In the genomic region with DNA sequence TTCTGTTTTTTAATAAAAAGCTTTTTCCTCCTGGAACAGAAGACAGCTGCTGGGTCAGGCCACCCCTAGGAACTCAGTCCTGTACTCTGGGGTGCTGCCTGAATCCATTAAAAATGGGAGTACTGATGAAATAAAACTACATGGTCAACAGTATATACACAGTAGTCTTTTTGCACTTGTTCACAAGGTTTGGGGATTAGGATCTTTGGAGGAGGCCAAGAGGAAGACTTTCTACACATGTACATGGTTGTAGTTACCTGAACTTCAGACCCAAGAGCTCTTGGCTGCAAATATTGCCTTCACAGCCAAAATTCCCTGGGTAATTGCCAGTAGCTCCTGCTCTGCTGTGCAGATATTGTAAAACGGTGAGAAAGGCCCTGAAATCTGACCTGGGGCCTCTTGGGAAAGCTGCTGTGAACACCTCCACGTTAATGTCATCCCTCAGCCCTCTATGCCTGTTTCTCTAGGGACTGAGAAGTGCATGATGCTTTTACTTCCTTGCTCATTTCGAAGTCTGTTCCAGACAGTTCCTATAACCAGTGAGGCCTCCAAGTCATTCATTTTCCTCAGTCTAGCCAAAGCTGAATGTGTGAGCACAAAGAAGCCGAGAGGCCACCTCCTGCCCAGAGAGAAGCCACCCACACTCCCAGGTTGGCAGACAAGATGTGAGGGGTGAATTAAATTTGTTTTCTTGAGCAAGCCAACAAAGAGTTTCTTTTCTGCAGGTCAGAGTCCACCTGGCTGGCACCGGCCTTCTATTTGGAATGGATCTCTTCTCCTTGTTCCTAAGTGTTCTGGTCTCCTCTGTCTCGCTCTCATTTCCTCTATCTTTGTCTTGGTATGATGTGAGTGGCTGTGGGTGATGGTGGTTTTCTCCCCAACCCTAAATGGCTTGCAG, we compare ENCODE assay signal across 1 cellular context.
TF ChIP-seq lines count a peak whose summit lies in the region.

No MANE protein-coding gene starts in this region.

TF ChIP-seq in HepG2, 621 proteins besides CTCF, POLR2A, EP300 and RAD21 (continued from another document and continues in another):
- no peak for TF ChIP-seq ARNT2 (CRISPR knock-in tag; IDR thresholded peaks at IDR 0.05; ENCODE audit: low read depth)
- TF ChIP-seq, protein P1, sequence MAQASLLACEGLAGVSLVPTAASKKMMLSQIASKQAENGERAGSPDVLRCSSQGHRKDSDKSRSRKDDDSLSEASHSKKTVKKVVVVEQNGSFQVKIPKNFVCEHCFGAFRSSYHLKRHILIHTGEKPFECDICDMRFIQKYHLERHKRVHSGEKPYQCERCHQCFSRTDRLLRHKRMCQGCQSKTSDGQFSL (CRISPR knock-in tag; IDR thresholded peaks at IDR 0.05) = no peak
- TF ChIP-seq TSC22D2 (CRISPR knock-in tag; IDR thresholded peaks at IDR 0.05; ENCODE audit: borderline replicate concordance) = 0 out of 2 replicates have a peak, but pooled peaks have one; percentile 34
- no peak for TF ChIP-seq PPARG (CRISPR knock-in tag; conservative IDR thresholded peaks at IDR 0.05)
- TF ChIP-seq ZNF33B (CRISPR knock-in tag; IDR thresholded peaks at IDR 0.05) = no peak
- TF ChIP-seq ZNF713 (CRISPR knock-in tag; IDR thresholded peaks at IDR 0.05) = 0 out of 2 replicates have a peak, but pooled peaks have one; percentile 54
- no peak for TF ChIP-seq KLF12 (CRISPR knock-in tag; IDR thresholded peaks at IDR 0.05; ENCODE audit: borderline replicate concordance)
- TF ChIP-seq ZNF703 (CRISPR knock-in tag; IDR thresholded peaks at IDR 0.05; ENCODE audit: borderline replicate concordance) = no peak
- TF ChIP-seq PAF1 (CRISPR knock-in tag; IDR thresholded peaks at IDR 0.05) = no peak
- TF ChIP-seq PITX1 (CRISPR knock-in tag; IDR thresholded peaks at IDR 0.05) = peak; percentile 32; the same call in 1 of the 2 replicates
- no peak for TF ChIP-seq CBX1 (IDR thresholded peaks at IDR 0.05; ENCODE audit: low read depth)
- TF ChIP-seq FOXM1 (CRISPR knock-in tag; IDR thresholded peaks at IDR 0.05) = no peak
- TF ChIP-seq, protein P2, sequence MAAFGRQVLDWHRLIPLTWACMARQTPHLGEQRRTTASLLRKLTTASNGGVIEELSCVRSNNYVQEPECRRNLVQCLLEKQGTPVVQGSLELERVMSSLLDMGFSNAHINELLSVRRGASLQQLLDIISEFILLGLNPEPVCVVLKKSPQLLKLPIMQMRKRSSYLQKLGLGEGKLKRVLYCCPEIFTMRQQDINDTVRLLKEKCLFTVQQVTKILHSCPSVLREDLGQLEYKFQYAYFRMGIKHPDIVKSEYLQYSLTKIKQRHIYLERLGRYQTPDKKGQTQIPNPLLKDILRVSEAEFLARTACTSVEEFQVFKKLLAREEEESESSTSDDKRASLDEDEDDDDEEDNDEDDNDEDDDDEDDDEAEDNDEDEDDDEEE (CRISPR knock-in tag; IDR thresholded peaks at IDR 0.05) = no peak
- TF ChIP-seq, protein P3, sequence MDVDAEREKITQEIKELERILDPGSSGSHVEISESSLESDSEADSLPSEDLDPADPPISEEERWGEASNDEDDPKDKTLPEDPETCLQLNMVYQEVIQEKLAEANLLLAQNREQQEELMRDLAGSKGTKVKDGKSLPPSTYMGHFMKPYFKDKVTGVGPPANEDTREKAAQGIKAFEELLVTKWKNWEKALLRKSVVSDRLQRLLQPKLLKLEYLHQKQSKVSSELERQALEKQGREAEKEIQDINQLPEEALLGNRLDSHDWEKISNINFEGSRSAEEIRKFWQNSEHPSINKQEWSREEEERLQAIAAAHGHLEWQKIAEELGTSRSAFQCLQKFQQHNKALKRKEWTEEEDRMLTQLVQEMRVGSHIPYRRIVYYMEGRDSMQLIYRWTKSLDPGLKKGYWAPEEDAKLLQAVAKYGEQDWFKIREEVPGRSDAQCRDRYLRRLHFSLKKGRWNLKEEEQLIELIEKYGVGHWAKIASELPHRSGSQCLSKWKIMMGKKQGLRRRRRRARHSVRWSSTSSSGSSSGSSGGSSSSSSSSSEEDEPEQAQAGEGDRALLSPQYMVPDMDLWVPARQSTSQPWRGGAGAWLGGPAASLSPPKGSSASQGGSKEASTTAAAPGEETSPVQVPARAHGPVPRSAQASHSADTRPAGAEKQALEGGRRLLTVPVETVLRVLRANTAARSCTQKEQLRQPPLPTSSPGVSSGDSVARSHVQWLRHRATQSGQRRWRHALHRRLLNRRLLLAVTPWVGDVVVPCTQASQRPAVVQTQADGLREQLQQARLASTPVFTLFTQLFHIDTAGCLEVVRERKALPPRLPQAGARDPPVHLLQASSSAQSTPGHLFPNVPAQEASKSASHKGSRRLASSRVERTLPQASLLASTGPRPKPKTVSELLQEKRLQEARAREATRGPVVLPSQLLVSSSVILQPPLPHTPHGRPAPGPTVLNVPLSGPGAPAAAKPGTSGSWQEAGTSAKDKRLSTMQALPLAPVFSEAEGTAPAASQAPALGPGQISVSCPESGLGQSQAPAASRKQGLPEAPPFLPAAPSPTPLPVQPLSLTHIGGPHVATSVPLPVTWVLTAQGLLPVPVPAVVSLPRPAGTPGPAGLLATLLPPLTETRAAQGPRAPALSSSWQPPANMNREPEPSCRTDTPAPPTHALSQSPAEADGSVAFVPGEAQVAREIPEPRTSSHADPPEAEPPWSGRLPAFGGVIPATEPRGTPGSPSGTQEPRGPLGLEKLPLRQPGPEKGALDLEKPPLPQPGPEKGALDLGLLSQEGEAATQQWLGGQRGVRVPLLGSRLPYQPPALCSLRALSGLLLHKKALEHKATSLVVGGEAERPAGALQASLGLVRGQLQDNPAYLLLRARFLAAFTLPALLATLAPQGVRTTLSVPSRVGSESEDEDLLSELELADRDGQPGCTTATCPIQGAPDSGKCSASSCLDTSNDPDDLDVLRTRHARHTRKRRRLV (CRISPR knock-in tag; IDR thresholded peaks at IDR 0.05) = no peak
- no peak for TF ChIP-seq MTF1 (CRISPR knock-in tag; IDR thresholded peaks at IDR 0.05)
- no peak for TF ChIP-seq ATF1 (CRISPR knock-in tag; IDR thresholded peaks at IDR 0.05)
- TF ChIP-seq, protein P4, sequence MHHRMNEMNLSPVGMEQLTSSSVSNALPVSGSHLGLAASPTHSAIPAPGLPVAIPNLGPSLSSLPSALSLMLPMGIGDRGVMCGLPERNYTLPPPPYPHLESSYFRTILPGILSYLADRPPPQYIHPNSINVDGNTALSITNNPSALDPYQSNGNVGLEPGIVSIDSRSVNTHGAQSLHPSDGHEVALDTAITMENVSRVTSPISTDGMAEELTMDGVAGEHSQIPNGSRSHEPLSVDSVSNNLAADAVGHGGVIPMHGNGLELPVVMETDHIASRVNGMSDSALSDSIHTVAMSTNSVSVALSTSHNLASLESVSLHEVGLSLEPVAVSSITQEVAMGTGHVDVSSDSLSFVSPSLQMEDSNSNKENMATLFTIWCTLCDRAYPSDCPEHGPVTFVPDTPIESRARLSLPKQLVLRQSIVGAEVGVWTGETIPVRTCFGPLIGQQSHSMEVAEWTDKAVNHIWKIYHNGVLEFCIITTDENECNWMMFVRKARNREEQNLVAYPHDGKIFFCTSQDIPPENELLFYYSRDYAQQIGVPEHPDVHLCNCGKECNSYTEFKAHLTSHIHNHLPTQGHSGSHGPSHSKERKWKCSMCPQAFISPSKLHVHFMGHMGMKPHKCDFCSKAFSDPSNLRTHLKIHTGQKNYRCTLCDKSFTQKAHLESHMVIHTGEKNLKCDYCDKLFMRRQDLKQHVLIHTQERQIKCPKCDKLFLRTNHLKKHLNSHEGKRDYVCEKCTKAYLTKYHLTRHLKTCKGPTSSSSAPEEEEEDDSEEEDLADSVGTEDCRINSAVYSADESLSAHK (CRISPR knock-in tag; IDR thresholded peaks at IDR 0.05; ENCODE audit: borderline replicate concordance) = no peak
- TF ChIP-seq, protein P5, sequence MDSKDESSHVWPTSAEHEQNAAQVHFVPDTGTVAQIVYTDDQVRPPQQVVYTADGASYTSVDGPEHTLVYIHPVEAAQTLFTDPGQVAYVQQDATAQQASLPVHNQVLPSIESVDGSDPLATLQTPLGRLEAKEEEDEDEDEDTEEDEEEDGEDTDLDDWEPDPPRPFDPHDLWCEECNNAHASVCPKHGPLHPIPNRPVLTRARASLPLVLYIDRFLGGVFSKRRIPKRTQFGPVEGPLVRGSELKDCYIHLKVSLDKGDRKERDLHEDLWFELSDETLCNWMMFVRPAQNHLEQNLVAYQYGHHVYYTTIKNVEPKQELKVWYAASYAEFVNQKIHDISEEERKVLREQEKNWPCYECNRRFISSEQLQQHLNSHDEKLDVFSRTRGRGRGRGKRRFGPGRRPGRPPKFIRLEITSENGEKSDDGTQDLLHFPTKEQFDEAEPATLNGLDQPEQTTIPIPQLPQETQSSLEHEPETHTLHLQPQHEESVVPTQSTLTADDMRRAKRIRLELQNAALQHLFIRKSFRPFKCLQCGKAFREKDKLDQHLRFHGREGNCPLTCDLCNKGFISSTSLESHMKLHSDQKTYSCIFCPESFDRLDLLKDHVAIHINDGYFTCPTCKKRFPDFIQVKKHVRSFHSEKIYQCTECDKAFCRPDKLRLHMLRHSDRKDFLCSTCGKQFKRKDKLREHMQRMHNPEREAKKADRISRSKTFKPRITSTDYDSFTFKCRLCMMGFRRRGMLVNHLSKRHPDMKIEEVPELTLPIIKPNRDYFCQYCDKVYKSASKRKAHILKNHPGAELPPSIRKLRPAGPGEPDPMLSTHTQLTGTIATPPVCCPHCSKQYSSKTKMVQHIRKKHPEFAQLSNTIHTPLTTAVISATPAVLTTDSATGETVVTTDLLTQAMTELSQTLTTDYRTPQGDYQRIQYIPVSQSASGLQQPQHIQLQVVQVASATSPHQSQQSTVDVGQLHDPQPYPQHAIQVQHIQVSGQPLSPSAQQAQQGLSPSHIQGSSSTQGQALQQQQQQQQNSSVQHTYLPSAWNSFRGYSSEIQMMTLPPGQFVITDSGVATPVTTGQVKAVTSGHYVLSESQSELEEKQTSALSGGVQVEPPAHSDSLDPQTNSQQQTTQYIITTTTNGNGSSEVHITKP (CRISPR knock-in tag; IDR thresholded peaks at IDR 0.05; ENCODE audit: low read depth) = no peak
- no peak for TF ChIP-seq ZBTB7B (CRISPR knock-in tag; IDR thresholded peaks at IDR 0.05)
- no peak; the same call in 1 of the 2 replicates for TF ChIP-seq ZNF563 (CRISPR knock-in tag; IDR thresholded peaks at IDR 0.05)
- TF ChIP-seq ZNF12 (CRISPR knock-in tag; IDR thresholded peaks at IDR 0.05) = 0 out of 2 replicates have a peak, but pooled peaks have one; percentile 36
- TF ChIP-seq, protein P6, sequence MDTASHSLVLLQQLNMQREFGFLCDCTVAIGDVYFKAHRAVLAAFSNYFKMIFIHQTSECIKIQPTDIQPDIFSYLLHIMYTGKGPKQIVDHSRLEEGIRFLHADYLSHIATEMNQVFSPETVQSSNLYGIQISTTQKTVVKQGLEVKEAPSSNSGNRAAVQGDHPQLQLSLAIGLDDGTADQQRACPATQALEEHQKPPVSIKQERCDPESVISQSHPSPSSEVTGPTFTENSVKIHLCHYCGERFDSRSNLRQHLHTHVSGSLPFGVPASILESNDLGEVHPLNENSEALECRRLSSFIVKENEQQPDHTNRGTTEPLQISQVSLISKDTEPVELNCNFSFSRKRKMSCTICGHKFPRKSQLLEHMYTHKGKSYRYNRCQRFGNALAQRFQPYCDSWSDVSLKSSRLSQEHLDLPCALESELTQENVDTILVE (CRISPR knock-in tag; IDR thresholded peaks at IDR 0.05) = 0 out of 2 replicates have a peak, but pooled peaks have one; percentile 42
- TF ChIP-seq ZNF292 (CRISPR knock-in tag; IDR thresholded peaks at IDR 0.05; ENCODE audit: borderline replicate concordance, low read depth) = 0 out of 2 replicates have a peak, but pooled peaks have one; percentile 48
- TF ChIP-seq PHF8 (CRISPR knock-in tag; IDR thresholded peaks at IDR 0.05) = no peak
- 0 out of 2 replicates have a peak, but pooled peaks have one; percentile 33 for TF ChIP-seq ZNF256 (CRISPR knock-in tag; conservative IDR thresholded peaks at IDR 0.05)
- TF ChIP-seq, protein P7, sequence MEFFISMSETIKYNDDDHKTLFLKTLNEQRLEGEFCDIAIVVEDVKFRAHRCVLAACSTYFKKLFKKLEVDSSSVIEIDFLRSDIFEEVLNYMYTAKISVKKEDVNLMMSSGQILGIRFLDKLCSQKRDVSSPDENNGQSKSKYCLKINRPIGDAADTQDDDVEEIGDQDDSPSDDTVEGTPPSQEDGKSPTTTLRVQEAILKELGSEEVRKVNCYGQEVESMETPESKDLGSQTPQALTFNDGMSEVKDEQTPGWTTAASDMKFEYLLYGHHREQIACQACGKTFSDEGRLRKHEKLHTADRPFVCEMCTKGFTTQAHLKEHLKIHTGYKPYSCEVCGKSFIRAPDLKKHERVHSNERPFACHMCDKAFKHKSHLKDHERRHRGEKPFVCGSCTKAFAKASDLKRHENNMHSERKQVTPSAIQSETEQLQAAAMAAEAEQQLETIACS (CRISPR knock-in tag; IDR thresholded peaks at IDR 0.05) = no peak
- TF ChIP-seq RBFOX2 (IDR thresholded peaks at IDR 0.05; ENCODE audit: low read depth, low read length) = no peak
- no peak for TF ChIP-seq PCBP1 (IDR thresholded peaks at IDR 0.05; ENCODE audit: borderline replicate concordance, low read depth, low read length)
- TF ChIP-seq SCMH1 (CRISPR knock-in tag; IDR thresholded peaks at IDR 0.05; ENCODE audit: borderline replicate concordance) = no peak
- no peak for TF ChIP-seq NFYC (CRISPR knock-in tag; IDR thresholded peaks at IDR 0.05)
- no peak for TF ChIP-seq KLF6 (CRISPR knock-in tag; IDR thresholded peaks at IDR 0.05)
- no peak for TF ChIP-seq ZNF816 (CRISPR knock-in tag; IDR thresholded peaks at IDR 0.05; ENCODE audit: borderline replicate concordance)
- no peak for TF ChIP-seq ZNF138 (CRISPR knock-in tag; IDR thresholded peaks at IDR 0.05; ENCODE audit: low read depth)
- TF ChIP-seq ZSCAN20 (CRISPR knock-in tag; IDR thresholded peaks at IDR 0.05; ENCODE audit: borderline replicate concordance) = no peak
- no peak for TF ChIP-seq SALL2 (CRISPR knock-in tag; IDR thresholded peaks at IDR 0.05)
- no peak for TF ChIP-seq ZNF652 (CRISPR knock-in tag; IDR thresholded peaks at IDR 0.05; ENCODE audit: borderline replicate concordance, low read depth)
- no peak for TF ChIP-seq ZNF260 (CRISPR knock-in tag; IDR thresholded peaks at IDR 0.05; ENCODE audit: borderline replicate concordance, low read depth)
- TF ChIP-seq NCOR1 (IDR thresholded peaks at IDR 0.05; ENCODE audit: borderline replicate concordance, low read length) = peak; percentile 53
- no peak for TF ChIP-seq ZNF546 (CRISPR knock-in tag; conservative IDR thresholded peaks at IDR 0.05)
- TF ChIP-seq RARA (CRISPR knock-in tag; IDR thresholded peaks at IDR 0.05) = no peak
- TF ChIP-seq, protein P8, sequence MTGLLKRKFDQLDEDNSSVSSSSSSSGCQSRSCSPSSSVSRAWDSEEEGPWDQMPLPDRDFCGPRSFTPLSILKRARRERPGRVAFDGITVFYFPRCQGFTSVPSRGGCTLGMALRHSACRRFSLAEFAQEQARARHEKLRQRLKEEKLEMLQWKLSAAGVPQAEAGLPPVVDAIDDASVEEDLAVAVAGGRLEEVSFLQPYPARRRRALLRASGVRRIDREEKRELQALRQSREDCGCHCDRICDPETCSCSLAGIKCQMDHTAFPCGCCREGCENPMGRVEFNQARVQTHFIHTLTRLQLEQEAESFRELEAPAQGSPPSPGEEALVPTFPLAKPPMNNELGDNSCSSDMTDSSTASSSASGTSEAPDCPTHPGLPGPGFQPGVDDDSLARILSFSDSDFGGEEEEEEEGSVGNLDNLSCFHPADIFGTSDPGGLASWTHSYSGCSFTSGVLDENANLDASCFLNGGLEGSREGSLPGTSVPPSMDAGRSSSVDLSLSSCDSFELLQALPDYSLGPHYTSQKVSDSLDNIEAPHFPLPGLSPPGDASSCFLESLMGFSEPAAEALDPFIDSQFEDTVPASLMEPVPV (CRISPR knock-in tag; IDR thresholded peaks at IDR 0.05) = no peak
- TF ChIP-seq MTA1 (CRISPR knock-in tag; IDR thresholded peaks at IDR 0.05; ENCODE audit: borderline replicate concordance) = no peak; the same call in 1 of the 2 replicates
